Comparison of ENCODE assay signal across 13 cellular contexts in genomic region chr22:28759861-28760560, GRCh38. TPM values are rescaled to one million over a fixed set of nuclear protein-coding genes. Genes with fewer than 3 reads are reported as not detected.
DNase-seq lines count a peak whose midpoint lies in the region; ATAC-seq and TF ChIP-seq lines count a peak whose summit lies in the region.
"Had no signal": no experiment of that assay in that cellular context is flagged by ENCODE, and none has a peak within 500 bp of the region (broad histone marks: within the 10 kb centered on the region; RNA-seq: fewer than 3 reads in every experiment).

No MANE protein-coding gene starts in this region.

- 50% methylated on average over 3 of the region's 3 CpGs; no CpG with 5 or more reads in 1 of the 2 experiments for WGBS in endodermal cell (ENCODE audit: insufficient coverage in 1 of 2, insufficient read length in 1 of 2), 2 experiments

- H3K9me3 Mint-ChIP-seq in endodermal cell = peaks cover 13% of the 10 kb centered on the region

- H3K9me3 ChIP-seq in endodermal cell (ENCODE audit: control insufficient read depth, low read length) = peaks cover 9% of the 10 kb centered on the region
- H3K9me3 ChIP-seq: esophagus muscularis mucosa, Peyer's patch had no signal

- H3K27ac Mint-ChIP-seq in endodermal cell = peak overlapping the region; percentile 83

- H3K27me3 ChIP-seq in endodermal cell (ENCODE audit: control insufficient read depth, insufficient read depth, low read length, poor library complexity, severe bottlenecking) = no peaks in the 10 kb centered on the region
- H3K27me3 ChIP-seq: esophagus muscularis mucosa, Peyer's patch had no signal

- H3K9ac ChIP-seq in endodermal cell (ENCODE audit: extremely low read depth, low read length, poor library complexity, severe bottlenecking) = peak overlapping the region; percentile 20

- H3K4me3 Mint-ChIP-seq in endodermal cell = peak overlapping the region; percentile 34

- H3K4me3 ChIP-seq in endodermal cell (ENCODE audit: low read length) = no peak overlapping the region
- H3K4me3 ChIP-seq: esophagus muscularis mucosa, Peyer's patch, smooth muscle cell had no signal

- H3K4me1 Mint-ChIP-seq in endodermal cell = peaks cover 11% of the 10 kb centered on the region

- H3K27ac ChIP-seq in endodermal cell (ENCODE audit: low read depth, low read length) = peak overlapping the region; percentile 52
- H3K27ac ChIP-seq: esophagus muscularis mucosa had no signal

- H3K4me1 ChIP-seq in endodermal cell (ENCODE audit: control insufficient read depth, insufficient read depth, low read length) = peaks cover 4% of the 10 kb centered on the region
- H3K4me1 ChIP-seq: esophagus muscularis mucosa, Peyer's patch had no signal

- ATAC-seq in GM18520 (IDR thresholded peaks at IDR 0.05; ENCODE audit: unreplicated experiment) = no peak
- ATAC-seq: stimulated activated naive CD8-positive, alpha-beta T cell treated with anti-CD3 and anti-CD28 coated beads, Interleukin-15, Interleukin-2, amounts not matched to agents 100 U/mL and 50 U/mL, for 24 hours had no signal

- H3K36me3 Mint-ChIP-seq in endodermal cell (ENCODE audit: low read depth) = peaks cover 9% of the 10 kb centered on the region

- peak; percentile 22 to 58 for DNase-seq in NCI-H2081 (lab: John Stamatoyannopoulos, UW)
- no peak for DNase-seq in NCI-H2081 treated with DMSO at 0.1 percent for 48 hours (lab: John Stamatoyannopoulos, UW)
- peak; percentile 53 to 67 for DNase-seq in NCI-H524 (lab: John Stamatoyannopoulos, UW)
- peak; percentile 68 for DNase-seq in endodermal cell
- DNase-seq in renal cortical epithelial cell (ENCODE audit: low read depth) = peak; percentile 86
- no peak for DNase-seq in GOT3 (lab: John Stamatoyannopoulos, UW)
- DNase-seq in activated T-cell treated with anti-CD3 and anti-CD28 coated beads for 4 hours = no peak
- DNase-seq: ACHN; Peyer's patch; stimulated activated naive CD8-positive, alpha-beta T cell treated with anti-CD3 and anti-CD28 coated beads, Interleukin-15, Interleukin-2, amounts not matched to agents 100 U/mL and 50 U/mL, for 24 hours had no signal

- H3K36me3 ChIP-seq in endodermal cell (ENCODE audit: control insufficient read depth, insufficient read depth, low read length) = no peaks in the 10 kb centered on the region
- H3K36me3 ChIP-seq: Peyer's patch had no signal

- no peaks in the 10 kb centered on the region for H3K27me3 Mint-ChIP-seq in endodermal cell (ENCODE audit: insufficient read depth)

- no peak for TF ChIP-seq CTCF in endodermal cell (conservative IDR thresholded peaks at IDR 0.05)

RNA-seq across cellular contexts. Expression of gene CCDC117, which starts 12.5 kb away (rescaled TPM):
- total RNA-seq in endodermal cell = 10 to 100 TPM; 40.9 TPM
- 25.1 TPM for polyA plus RNA-seq in endodermal cell (2013, experiment 1 of 2)
- 24.6 TPM for polyA plus RNA-seq in endodermal cell (2013, experiment 2 of 2)
- 18.2 and 20.6 TPM in 2 replicates for total RNA-seq in renal cortical epithelial cell

RNA-seq across cellular contexts. Expression of gene HSCB, which starts 18.2 kb away (rescaled TPM):
- total RNA-seq in endodermal cell (10 to 100 TPM; 17.7 to 22.4 TPM), renal cortical epithelial cell (14.8 and 24.1 TPM in 2 replicates)
- polyA plus RNA-seq in endodermal cell (2013, experiment 1 of 2) = 19.3 TPM
- 20.0 TPM for polyA plus RNA-seq in endodermal cell (2013, experiment 2 of 2)

RNA-seq across cellular contexts. Expression of gene CHEK2, which starts 18.4 kb away (rescaled TPM):
- 10 to 100 TPM; 67.5 to 72.3 TPM for total RNA-seq in endodermal cell
- 36.1 TPM for polyA plus RNA-seq in endodermal cell (2013, experiment 1 of 2)
- polyA plus RNA-seq in endodermal cell (2013, experiment 2 of 2) = 32.7 TPM
- total RNA-seq in renal cortical epithelial cell = 11.0 and 24.0 TPM in 2 replicates

RNA-seq across cellular contexts. Expression of gene XBP1, which starts 40.4 kb away (rescaled TPM):
- 100 to 1,000 TPM; 103 to 111 TPM for total RNA-seq in endodermal cell
- polyA plus RNA-seq in endodermal cell (2013, experiment 1 of 2) = 111 TPM
- 100 TPM for polyA plus RNA-seq in endodermal cell (2013, experiment 2 of 2)
- total RNA-seq in renal cortical epithelial cell = 156 and 197 TPM in 2 replicates

Comparison
In these comparisons a context has a peak if more than half of its experiments do, and no peak if none do; other contexts are left out.
1. DNase-seq: peak in NCI-H2081 (2 of 2), NCI-H524 (2 of 2), endodermal cell (single experiment) and renal cortical epithelial cell (single experiment); none in NCI-H2081 treated with DMSO at 0.1 percent for 48 hours (single experiment), GOT3 (single experiment) and activated T-cell treated with anti-CD3 and anti-CD28 coated beads for 4 hours (single experiment).